8 cellular contexts compared by ENCODE assay signal in genomic region chr11:65426839-65427690, GRCh38.
DNase-seq lines count a peak whose midpoint lies in the region; ATAC-seq, FAIRE-seq and TF ChIP-seq lines count a peak whose summit lies in the region.

No MANE protein-coding gene starts in this region.

- peak; percentile 55 for TF ChIP-seq POLR2A in H54 (IDR thresholded peaks at IDR 0.05; ENCODE audit: low read depth, low read length)

- no peaks in the 10 kb centered on the region for H3K27me3 Mint-ChIP-seq in effector memory CD8-positive, alpha-beta T cell

- peaks cover 99% of the 10 kb centered on the region for H3K36me3 Mint-ChIP-seq in effector memory CD8-positive, alpha-beta T cell (ENCODE audit: insufficient read depth)

- peak overlapping the region; percentile 100 for H3K27ac ChIP-seq in 22Rv1
- H3K27ac ChIP-seq in VCaP = peak overlapping the region; percentile 100
- H3K27ac ChIP-seq in muscle layer of duodenum (ENCODE audit: low read length) = peak overlapping the region; percentile 100

- peaks cover 77 to 84% of the 10 kb centered on the region in 2 donors for H3K4me1 Mint-ChIP-seq in effector memory CD8-positive, alpha-beta T cell (ENCODE audit: low read depth in 2 of 2)

- peaks cover 8 to 31% of the 10 kb centered on the region in 2 donors for H3K4me1 ChIP-seq in muscle layer of duodenum (ENCODE audit: control insufficient read depth in 1 of 2, insufficient read depth in 2 of 2, low read length in 2 of 2)

- peaks cover 36 to 54% of the 10 kb centered on the region in 2 donors for H3K36me3 ChIP-seq in muscle layer of duodenum (ENCODE audit: control insufficient read depth in 1 of 2, insufficient read depth in 2 of 2, low read length in 2 of 2)

- H3K27me3 ChIP-seq in muscle layer of duodenum (ENCODE audit: low read depth, low read length) = no peaks in the 10 kb centered on the region

- TF ChIP-seq CTCF in 22Rv1 (IDR thresholded peaks at IDR 0.05) (no peak), VCaP (conservative IDR thresholded peaks at IDR 0.05) (no peak)

- H3K9me3 Mint-ChIP-seq in effector memory CD8-positive, alpha-beta T cell = no peaks in the 10 kb centered on the region

- H3K4me3 Mint-ChIP-seq in effector memory CD8-positive, alpha-beta T cell = peak overlapping the region; percentile 100

- H3K27ac Mint-ChIP-seq in effector memory CD8-positive, alpha-beta T cell = peak overlapping the region; percentile 99

- H3K4me3 ChIP-seq in muscle layer of duodenum (ENCODE audit: low read depth in 1 of 2, low read length in 2 of 2) = peak overlapping the region; percentile 99 to 100

- no peak for ATAC-seq in effector memory CD8-positive, alpha-beta T cell (replicated peaks)
- ATAC-seq in GM19463 (IDR thresholded peaks at IDR 0.05; ENCODE audit: unreplicated experiment) (no peak), HG03280 (IDR thresholded peaks at IDR 0.05; ENCODE audit: unreplicated experiment) (no peak), GM19395 (IDR thresholded peaks at IDR 0.05; ENCODE audit: unreplicated experiment) (no peak)

- DNase-seq in H54 (ENCODE audit: insufficient read length, low spot score) = no peak
- no peak for DNase-seq in effector memory CD8-positive, alpha-beta T cell

- H3K9me3 ChIP-seq in muscle layer of duodenum (ENCODE audit: control insufficient read depth in 1 of 2, low read length in 2 of 2) = no peaks in the 10 kb centered on the region

- FAIRE-seq in H54 (lab: Jason Lieb, UNC) = no peak
